ENCODE assay signal across 10 cellular contexts in genomic region chr5:141477169-141477568, GRCh38. TPM values are rescaled to one million over a fixed set of nuclear protein-coding genes. Genes with fewer than 3 reads are reported as not detected.
A peak's percentile ranks its signal among the peaks of the same experiment; 100 is the strongest.
DNase-seq lines count a peak whose midpoint lies in the region; ATAC-seq and TF ChIP-seq lines count a peak whose summit lies in the region.
"Had no signal": no experiment of that assay in that cellular context is flagged by ENCODE, and none has a peak within 500 bp of the region (broad histone marks: within the 10 kb centered on the region; RNA-seq: fewer than 3 reads in every experiment).

No MANE protein-coding gene starts in this region.

- H3K36me3 ChIP-seq in heart right ventricle (peaks cover 0 to 14% (median 0%) of the 10 kb centered on the region in 9 donors), breast epithelium (no peaks in the 10 kb centered on the region)

- ATAC-seq in heart right ventricle (peak in 1 of 8 donors; percentile 1), Right ventricle myocardium superior (ENCODE audit: poor library complexity) (no peak)
- ATAC-seq: K562 had no signal

- H3K27ac Mint-ChIP-seq in mesothelial cell of epicardium (peak overlapping the region; percentile 53), type B pancreatic cell (no peak overlapping the region)

- H3K4me1 ChIP-seq in heart right ventricle (peaks cover 7 to 67% (median 46%) of the 10 kb centered on the region in 9 donors), breast epithelium (peaks cover 0 to 14% of the 10 kb centered on the region in 2 donors)

- H3K36me3 Mint-ChIP-seq in mesothelial cell of epicardium = peaks cover 31% of the 10 kb centered on the region
- peaks cover 31% of the 10 kb centered on the region for H3K36me3 Mint-ChIP-seq in type B pancreatic cell

- H3K4me3 Mint-ChIP-seq in mesothelial cell of epicardium = peak overlapping the region; percentile 94
- peak overlapping the region; percentile 62 for H3K4me3 Mint-ChIP-seq in type B pancreatic cell

- DNase-seq in heart right ventricle (no peak), Right ventricle myocardium superior (no peak), breast epithelium (ENCODE audit: low spot score in 2 of 2) (no peak), mesothelial cell of epicardium (ENCODE audit: low spot score in 2 of 2, unreplicated experiment in 2 of 2) (no peak), type B pancreatic cell (ENCODE audit: extremely low spot score, unreplicated experiment) (no peak), HUDEP-2 (lab: John Stamatoyannopoulos, UW; ENCODE audit: unreplicated experiment in 76 of 76) (no peak), NCI-H1930 (lab: John Stamatoyannopoulos, UW) (no peak)
- no peak for DNase-seq in effector CD8-positive, alpha-beta T cell (lab: John Stamatoyannopoulos, UW)
- DNase-seq: stimulated activated CD4-positive, alpha-beta T cell treated with anti-CD3 and anti-CD28 coated beads, Interleukin-4, amount 100 ng/mL, for 1 hour had no signal

- no peak for TF ChIP-seq POLR2A in breast epithelium (IDR thresholded peaks at IDR 0.05)

- 43% methylated on average over 17 of the region's 17 CpGs for WGBS in heart right ventricle, 2 donors

- H3K27me3 Mint-ChIP-seq in mesothelial cell of epicardium (ENCODE audit: low read depth) (no peaks in the 10 kb centered on the region), type B pancreatic cell (peaks cover 13% of the 10 kb centered on the region)

- H3K4me3 ChIP-seq in heart right ventricle = peak overlapping the region; percentile 51 to 80 (median 62)
- peak overlapping the region; percentile 71 to 78 (median 74) for H3K4me3 ChIP-seq in breast epithelium
- H3K4me3 ChIP-seq: K562 had no signal

- no peak for TF ChIP-seq CTCF in heart right ventricle (IDR thresholded peaks at IDR 0.05)
- no peak for TF ChIP-seq CTCF in breast epithelium (IDR thresholded peaks at IDR 0.05)
- TF ChIP-seq CTCF in mesothelial cell of epicardium (IDR thresholded peaks at IDR 0.05; ENCODE audit: unreplicated experiment) = no peak
- TF ChIP-seq CTCF in type B pancreatic cell (conservative IDR thresholded peaks at IDR 0.05) = no peak

- H3K9me3 Mint-ChIP-seq in mesothelial cell of epicardium (no peaks in the 10 kb centered on the region), type B pancreatic cell (no peaks in the 10 kb centered on the region)

- peak overlapping the region in 8 of 10 donors; percentile 75 to 93 (median 88) for H3K27ac ChIP-seq in heart right ventricle
- peak overlapping the region; percentile 93 to 94 for H3K27ac ChIP-seq in breast epithelium

- peaks cover 0 to 51% (median 0%) of the 10 kb centered on the region in 7 donors for H3K27me3 ChIP-seq in heart right ventricle
- no peaks in the 10 kb centered on the region for H3K27me3 ChIP-seq in breast epithelium

- no peaks in the 10 kb centered on the region for H3K9me3 ChIP-seq in heart right ventricle
- no peaks in the 10 kb centered on the region for H3K9me3 ChIP-seq in breast epithelium

- intact Hi-C loops in heart right ventricle (cut with DNase I) (loop anchor here in 8 of 10 donors (2.0 to 5.0 kb wide), 5 partner anchors 35 to 84 kb away; no protein-coding TSS in a partner anchor), Right ventricle myocardium superior (cut with DNase I) (loop anchor here (2.0 kb wide), 1 partner anchor 36 kb away; no protein-coding TSS in a partner anchor), breast epithelium (cut with DNase I; ENCODE audit: low total_unique reads) (no loop called here)

- H3K4me1 Mint-ChIP-seq in mesothelial cell of epicardium (peaks cover 41% of the 10 kb centered on the region), type B pancreatic cell (ENCODE audit: unreplicated experiment) (peaks cover 9% of the 10 kb centered on the region)

RNA-seq across cellular contexts. Expression of gene PCDHGC3, which starts 1.4 kb away (rescaled TPM):
- total RNA-seq in heart right ventricle (10 to 100 TPM; 12.8 to 19.5 (median 15.9) TPM), Right ventricle myocardium superior (17.1 TPM), breast epithelium (10 to 100 TPM; 29.6 to 41.6 (median 35.1) TPM), mesothelial cell of epicardium (80.2 to 82.9 TPM (median 80.6 TPM) in 3 replicates), type B pancreatic cell (ENCODE audit: low replicate concordance) (11.0 and 60.3 TPM in 2 replicates)
- polyA plus RNA-seq in heart right ventricle = 10 to 100 TPM; 43.4 to 48.6 TPM
- polyA plus RNA-seq: K562 had no signal

RNA-seq across cellular contexts. Expression of gene PCDHGC4, which starts 7.7 kb away (rescaled TPM):
- total RNA-seq in heart right ventricle (1 to 10 TPM; 1.7 to 4.3 (median 3.1) TPM), Right ventricle myocardium superior (3.0 TPM), breast epithelium (1 to 10 TPM; 2.6 to 6.2 (median 6.0) TPM), mesothelial cell of epicardium (5.2 to 6.2 TPM (median 5.2 TPM) in 3 replicates), type B pancreatic cell (ENCODE audit: low replicate concordance) (0.38 and 4.0 TPM in 2 replicates)
- 1 to 10 TPM in 1 of 2 donors, under 1 TPM in 1; 0.12 to 5.0 TPM for polyA plus RNA-seq in heart right ventricle
- polyA plus RNA-seq: K562 had no signal

RNA-seq across cellular contexts. Expression of gene PCDHGC5, which starts 11.7 kb away (rescaled TPM):
- 1 to 10 TPM; 2.2 to 4.9 (median 3.3) TPM for total RNA-seq in heart right ventricle
- polyA plus RNA-seq in heart right ventricle = 10 to 100 TPM in 1 of 2 donors, under 1 TPM in 1; 0.38 to 10.2 TPM
- total RNA-seq in Right ventricle myocardium superior = 3.0 TPM
- 1 to 10 TPM; 2.1 to 3.5 (median 3.3) TPM for total RNA-seq in breast epithelium
- total RNA-seq in mesothelial cell of epicardium = 2.6 to 3.5 TPM (median 3.5 TPM) in 3 replicates
- total RNA-seq in type B pancreatic cell (ENCODE audit: low replicate concordance) = 0.45 and 1.9 TPM in 2 replicates
- total RNA-seq: K562 had no signal
- polyA plus RNA-seq: K562 had no signal

RNA-seq across cellular contexts. Expression of gene PCDHGA12, which starts 46.9 kb away (rescaled TPM):
- total RNA-seq in heart right ventricle = 1 to 10 TPM; 5.4 to 9.2 (median 6.1) TPM
- 1 to 10 TPM; 1.6 to 5.3 TPM for polyA plus RNA-seq in heart right ventricle
- total RNA-seq in Right ventricle myocardium superior = 4.9 TPM
- total RNA-seq in breast epithelium = 10 to 100 TPM in 2 of 3 donors, 1 to 10 TPM in 1; 9.8 to 12.0 (median 11.1) TPM
- 4.1 to 5.2 TPM (median 4.5 TPM) in 3 replicates for total RNA-seq in mesothelial cell of epicardium
- 1.2 and 1.7 TPM in 2 replicates for total RNA-seq in type B pancreatic cell (ENCODE audit: low replicate concordance)
- total RNA-seq: K562 had no signal

RNA-seq across cellular contexts. Expression of gene PCDHGA11, which starts 56.3 kb away (rescaled TPM):
- total RNA-seq in heart right ventricle = 1 to 10 TPM; 3.3 to 8.5 (median 5.4) TPM
- polyA plus RNA-seq in heart right ventricle = 1 to 10 TPM in 1 of 2 donors, under 1 TPM in 1; 0.74 to 7.2 TPM
- total RNA-seq in Right ventricle myocardium superior = 5.1 TPM
- 1 to 10 TPM; 5.0 to 9.8 (median 9.7) TPM for total RNA-seq in breast epithelium
- 5.7 to 6.0 TPM (median 6.0 TPM) in 3 replicates for total RNA-seq in mesothelial cell of epicardium
- 2.6 TPM in 2 replicates for total RNA-seq in type B pancreatic cell (ENCODE audit: low replicate concordance)
